ENCODE assay signal across 8 cellular contexts in the genomic region with DNA sequence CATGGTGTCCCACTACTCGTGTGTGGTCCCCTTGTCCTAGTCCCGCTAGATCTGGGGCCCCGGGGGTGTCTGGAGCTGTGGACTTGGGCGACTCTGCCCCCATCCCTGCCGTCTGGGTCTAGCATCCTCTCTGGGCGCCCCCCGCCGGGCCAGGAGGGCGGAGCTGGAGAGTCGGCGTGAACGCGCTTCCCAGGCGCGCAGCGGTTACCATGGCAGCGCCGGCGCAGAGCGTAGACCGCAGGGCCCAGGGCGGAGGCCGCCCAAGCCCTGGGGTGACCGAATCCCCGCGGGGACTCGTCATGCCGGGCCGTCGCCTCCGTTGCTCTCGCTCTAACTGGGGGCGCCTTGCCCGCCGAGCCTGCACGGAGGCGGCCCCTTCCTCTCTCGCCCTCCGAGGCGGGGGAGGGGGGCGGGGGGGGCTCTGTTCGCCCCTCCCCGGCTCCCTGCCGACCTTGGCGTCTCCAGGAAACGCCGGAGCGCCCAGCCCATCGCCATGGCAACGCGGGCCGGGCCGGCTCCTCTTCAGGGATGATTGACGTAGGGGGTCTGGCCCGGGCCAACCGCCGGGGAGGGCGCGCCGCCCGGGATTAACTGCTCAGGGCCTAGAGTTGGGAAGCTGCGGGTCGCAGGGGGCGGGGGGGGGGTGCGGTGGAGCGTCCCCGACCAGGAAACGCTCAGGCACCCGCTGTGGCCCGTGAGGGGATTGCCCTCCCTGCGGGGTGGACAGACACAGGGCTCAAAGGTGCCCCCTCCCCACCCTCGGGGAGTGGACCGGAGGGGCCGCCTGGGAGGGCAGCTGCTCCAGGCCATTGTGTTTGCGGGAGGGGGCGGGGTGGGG. TPM values are rescaled to one million over a fixed set of nuclear protein-coding genes. Genes with fewer than 3 reads are reported as not detected.
DNase-seq lines count a peak whose midpoint lies in the region; ATAC-seq and TF ChIP-seq lines count a peak whose summit lies in the region.

No MANE protein-coding gene starts in this region.

- H3K9me3 ChIP-seq in Peyer's patch: no peaks in the 10 kb centered on the region
- no peaks in the 10 kb centered on the region for H3K9me3 ChIP-seq in ovary
- no peaks in the 10 kb centered on the region for H3K9me3 ChIP-seq in uterus

- H3K4me3 ChIP-seq in Peyer's patch (peak overlapping the region; percentile 33 to 69 (median 52)), ovary (peak overlapping the region; percentile 36), uterus (peak overlapping the region; percentile 34 to 39)

- TF ChIP-seq CTCF in Peyer's patch (IDR thresholded peaks at IDR 0.05) (no peak), glutamatergic neuron (IDR thresholded peaks at IDR 0.05; ENCODE audit: partially characterized antibody, unreplicated experiment) (no peak), ovary (IDR thresholded peaks at IDR 0.05) (no peak), uterus (IDR thresholded peaks at IDR 0.05) (no peak)

- no peaks in the 10 kb centered on the region for H3K36me3 Mint-ChIP-seq in glutamatergic neuron (ENCODE audit: unreplicated experiment)

- peaks cover 10% of the 10 kb centered on the region for H3K27me3 Mint-ChIP-seq in glutamatergic neuron (ENCODE audit: unreplicated experiment)

- WGBS in ovary, 3 donors: 1 to 9% (median 2%) methylated on average over 46 to 75 of the region's 76 CpGs

- H3K27ac ChIP-seq in Peyer's patch (peak overlapping the region; percentile 63 to 86 (median 77)), ovary (peak overlapping the region; percentile 77 to 87), uterus (peak overlapping the region; percentile 78 to 85)

- peak; percentile 44 for ATAC-seq in HG03457 (IDR thresholded peaks at IDR 0.05; ENCODE audit: unreplicated experiment)

- peaks cover 10% of the 10 kb centered on the region for H3K4me1 Mint-ChIP-seq in glutamatergic neuron (ENCODE audit: low read depth, unreplicated experiment)

- H3K27me3 ChIP-seq in Peyer's patch: no peaks in the 10 kb centered on the region
- H3K27me3 ChIP-seq in ovary: no peaks in the 10 kb centered on the region
- H3K27me3 ChIP-seq in uterus: no peaks in the 10 kb centered on the region

- peaks cover 0 to 56% (median 29%) of the 10 kb centered on the region in 4 donors for H3K4me1 ChIP-seq in Peyer's patch
- peaks cover 26% of the 10 kb centered on the region for H3K4me1 ChIP-seq in ovary (ENCODE audit: insufficient read depth)
- peaks cover 0 to 26% of the 10 kb centered on the region in 2 donors for H3K4me1 ChIP-seq in uterus

- no peak for TF ChIP-seq EP300 in ovary (IDR thresholded peaks at IDR 0.05)

- DNase-seq in NK-92 treated with Interleukin-12 subunit alpha and Interleukin-12 subunit beta, amount 100 ng/mL, for 24 hours (lab: John Stamatoyannopoulos, UW): peak; percentile 57
- DNase-seq in NK-92 (lab: John Stamatoyannopoulos, UW; ENCODE audit: unreplicated experiment) (no peak), Peyer's patch (peak; percentile 78 to 92 (median 86)), glutamatergic neuron (peak; percentile 94), ovary (peak; percentile 88 to 95 (median 92)), uterus (peak; percentile 72 to 81)
- DNase-seq in activated naive CD4-positive, alpha-beta T cell (lab: John Stamatoyannopoulos, UW): peak in 3 of 4 experiments; percentile 39 to 75 (median 69)

- peak overlapping the region; percentile 85 for H3K27ac Mint-ChIP-seq in glutamatergic neuron (ENCODE audit: unreplicated experiment)

- H3K36me3 ChIP-seq in Peyer's patch: no peaks in the 10 kb centered on the region
- no peaks in the 10 kb centered on the region for H3K36me3 ChIP-seq in ovary
- no peaks in the 10 kb centered on the region for H3K36me3 ChIP-seq in uterus

- TF ChIP-seq POLR2A in Peyer's patch (IDR thresholded peaks at IDR 0.05) (no peak), ovary (IDR thresholded peaks at IDR 0.05) (peak; percentile 32), uterus (IDR thresholded peaks at IDR 0.05) (peak in 1 of 2 donors; percentile 22)

- H3K4me3 Mint-ChIP-seq in glutamatergic neuron (ENCODE audit: unreplicated experiment): no peak overlapping the region

- intact Hi-C loops in ovary (cut with DNase I) (loop anchor here in 1 of 4 donors (10.0 kb wide), 1 partner anchor 424 kb away; a partner anchor contains a TSS), uterus (cut with DNase I; ENCODE audit: low total_unique reads) (no loop called here)

- H3K9me3 Mint-ChIP-seq in glutamatergic neuron (ENCODE audit: unreplicated experiment): peaks cover 3% of the 10 kb centered on the region

RNA-seq across cellular contexts. Expression of a gene that starts 8.9 kb away (rescaled TPM):
- total RNA-seq in Peyer's patch (10 to 100 TPM in 3 of 4 donors, 1 to 10 TPM in 1; 5.3 to 26.4 (median 14.0) TPM), glutamatergic neuron (ENCODE audit: unreplicated experiment) (111 TPM), ovary (100 to 1,000 TPM in 6 of 7 donors, 10 to 100 TPM in 1; 45.2 to 345 (median 217) TPM), uterus (100 to 1,000 TPM in 2 of 4 donors, 10 to 100 TPM in 2; 56.8 to 152 (median 106) TPM)
- 100 to 1,000 TPM in 1 of 2 donors, 1 to 10 TPM in 1; 9.6 to 144 TPM for polyA plus RNA-seq in ovary

RNA-seq across cellular contexts. Expression of a gene that starts 9.9 kb away (rescaled TPM):
- total RNA-seq in Peyer's patch (10 to 100 TPM; 34.0 to 85.8 (median 39.9) TPM), glutamatergic neuron (ENCODE audit: unreplicated experiment) (177 TPM), ovary (100 to 1,000 TPM in 2 of 7 donors, 10 to 100 TPM in 5; 58.9 to 124 (median 88.3) TPM), uterus (100 to 1,000 TPM in 1 of 4 donors, 10 to 100 TPM in 3; 23.6 to 105 (median 54.8) TPM)
- 10 to 100 TPM in 1 of 2 donors, 1 to 10 TPM in 1; 4.6 to 90.3 TPM for polyA plus RNA-seq in ovary

RNA-seq across cellular contexts. Expression of a gene that starts 31.6 kb away (rescaled TPM):
- total RNA-seq in Peyer's patch (1 to 10 TPM; 2.5 to 4.2 (median 3.6) TPM), glutamatergic neuron (ENCODE audit: unreplicated experiment) (not detected), ovary (1 to 10 TPM; 1.8 to 9.2 (median 2.4) TPM), uterus (1 to 10 TPM in 2 of 4 donors, under 1 TPM in 1, not detected in 1; 0.51 to 2.3 (median 1.9) TPM)
- polyA plus RNA-seq in ovary: 1 to 10 TPM; 1.4 to 3.2 TPM

RNA-seq across cellular contexts. Expression of a gene that starts 43.1 kb away (rescaled TPM):
- 10 to 100 TPM in 1 of 4 donors, 1 to 10 TPM in 3; 6.8 to 11.6 (median 9.0) TPM for total RNA-seq in Peyer's patch
- 8.9 TPM for total RNA-seq in glutamatergic neuron (ENCODE audit: unreplicated experiment)
- 10 to 100 TPM in 2 of 7 donors, 1 to 10 TPM in 5; 1.5 to 20.9 (median 3.7) TPM for total RNA-seq in ovary
- polyA plus RNA-seq in ovary: 1 to 10 TPM in 1 of 2 donors, under 1 TPM in 1; 0.67 to 2.7 TPM
- 10 to 100 TPM in 1 of 4 donors, 1 to 10 TPM in 1, under 1 TPM in 2; 0.41 to 13.1 (median 1.6) TPM for total RNA-seq in uterus
